In the genomic region with DNA sequence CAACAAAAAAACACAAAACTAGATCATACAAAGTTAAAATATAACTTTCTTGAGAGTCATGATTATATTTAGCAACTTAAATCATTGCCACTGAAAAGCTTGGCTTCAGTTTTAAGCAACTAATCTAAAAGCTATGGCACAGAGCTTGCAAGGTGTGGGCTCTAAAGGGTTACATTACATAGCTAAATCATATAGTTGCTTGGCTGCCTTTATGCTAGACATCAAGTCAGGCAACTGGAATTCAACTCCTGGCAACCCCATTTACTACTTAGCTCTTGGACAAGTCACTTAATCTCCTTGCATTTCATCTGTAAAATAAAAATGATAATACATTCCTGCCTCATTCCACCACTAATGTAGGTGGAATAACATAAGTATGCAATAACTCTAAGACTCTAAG, we compare ENCODE assay signal across 1 cellular context.
TF ChIP-seq lines count a peak whose summit lies in the region.

No MANE protein-coding gene starts in this region.

TF ChIP-seq in HepG2, 621 proteins besides CTCF, POLR2A, EP300 and RAD21:
- TF ChIP-seq ZNF652 (CRISPR knock-in tag; IDR thresholded peaks at IDR 0.05; ENCODE audit: borderline replicate concordance, low read depth) (peak; percentile 70), MXD4 (CRISPR knock-in tag; IDR thresholded peaks at IDR 0.05) (no peak), HNRNPH1 (optimal IDR thresholded peaks at IDR 0.05; ENCODE audit: low read depth, low read length) (no peak), ZFX (CRISPR knock-in tag; IDR thresholded peaks at IDR 0.05; ENCODE audit: low read depth) (no peak)
